ENCODE assay signal across 1 cellular context in the genomic region with DNA sequence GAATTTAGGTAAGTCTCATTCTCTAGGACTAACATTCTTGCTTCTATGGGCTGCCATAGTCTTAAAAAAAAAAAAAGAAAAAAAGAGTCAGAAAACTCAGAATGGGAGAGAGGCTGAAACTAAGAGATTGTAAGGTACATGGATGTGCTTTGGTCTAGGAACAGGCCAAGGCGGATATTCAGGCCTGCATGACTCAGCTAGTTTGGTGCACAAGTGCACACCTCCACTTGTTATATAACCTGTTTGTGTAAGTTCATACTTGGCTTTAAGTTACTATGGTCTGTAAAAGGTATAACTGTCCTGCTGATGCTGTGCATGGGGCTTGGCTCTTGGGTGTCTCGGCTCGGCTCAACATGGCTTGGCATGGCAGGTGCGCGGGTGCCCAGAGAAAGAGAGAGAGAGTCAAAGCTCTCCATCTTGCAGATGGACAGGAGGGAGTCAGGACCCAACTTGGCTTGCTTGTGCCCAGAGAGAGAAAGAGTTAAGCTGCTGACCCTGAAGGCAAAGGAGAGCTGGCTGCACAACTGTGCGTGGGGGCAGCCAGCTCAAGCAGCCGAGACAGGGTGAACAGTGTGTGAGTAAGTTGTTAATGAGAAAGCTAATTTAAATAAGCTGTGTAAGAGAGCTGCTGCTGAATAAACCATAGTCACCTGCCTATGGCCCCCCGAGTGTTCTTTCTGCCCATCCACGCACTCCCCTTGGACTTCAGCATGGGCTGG.
A peak's percentile ranks its signal among the peaks of the same experiment; 100 is the strongest.
TF ChIP-seq lines count a peak whose summit lies in the region.

No MANE protein-coding gene starts in this region.

TF ChIP-seq in HepG2, 621 proteins besides CTCF, POLR2A, EP300 and RAD21 (continued from another document):
- TF ChIP-seq, protein P1, sequence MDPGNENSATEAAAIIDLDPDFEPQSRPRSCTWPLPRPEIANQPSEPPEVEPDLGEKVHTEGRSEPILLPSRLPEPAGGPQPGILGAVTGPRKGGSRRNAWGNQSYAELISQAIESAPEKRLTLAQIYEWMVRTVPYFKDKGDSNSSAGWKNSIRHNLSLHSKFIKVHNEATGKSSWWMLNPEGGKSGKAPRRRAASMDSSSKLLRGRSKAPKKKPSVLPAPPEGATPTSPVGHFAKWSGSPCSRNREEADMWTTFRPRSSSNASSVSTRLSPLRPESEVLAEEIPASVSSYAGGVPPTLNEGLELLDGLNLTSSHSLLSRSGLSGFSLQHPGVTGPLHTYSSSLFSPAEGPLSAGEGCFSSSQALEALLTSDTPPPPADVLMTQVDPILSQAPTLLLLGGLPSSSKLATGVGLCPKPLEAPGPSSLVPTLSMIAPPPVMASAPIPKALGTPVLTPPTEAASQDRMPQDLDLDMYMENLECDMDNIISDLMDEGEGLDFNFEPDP (CRISPR knock-in tag; conservative IDR thresholded peaks at IDR 0.05) = no peak
- TF ChIP-seq ZNF703 (CRISPR knock-in tag; IDR thresholded peaks at IDR 0.05; ENCODE audit: borderline replicate concordance) (no peak), SMAD1 (CRISPR knock-in tag; IDR thresholded peaks at IDR 0.05; ENCODE audit: borderline replicate concordance, low read depth) (no peak), ZNF256 (CRISPR knock-in tag; conservative IDR thresholded peaks at IDR 0.05) (no peak), ZNF569 (CRISPR knock-in tag; IDR thresholded peaks at IDR 0.05; ENCODE audit: borderline replicate concordance) (no peak), ZSCAN31 (CRISPR knock-in tag; IDR thresholded peaks at IDR 0.05; ENCODE audit: low read depth) (no peak), ZFYVE20 (CRISPR knock-in tag; IDR thresholded peaks at IDR 0.05; ENCODE audit: borderline replicate concordance, low read depth) (no peak)
- TF ChIP-seq, protein P2, sequence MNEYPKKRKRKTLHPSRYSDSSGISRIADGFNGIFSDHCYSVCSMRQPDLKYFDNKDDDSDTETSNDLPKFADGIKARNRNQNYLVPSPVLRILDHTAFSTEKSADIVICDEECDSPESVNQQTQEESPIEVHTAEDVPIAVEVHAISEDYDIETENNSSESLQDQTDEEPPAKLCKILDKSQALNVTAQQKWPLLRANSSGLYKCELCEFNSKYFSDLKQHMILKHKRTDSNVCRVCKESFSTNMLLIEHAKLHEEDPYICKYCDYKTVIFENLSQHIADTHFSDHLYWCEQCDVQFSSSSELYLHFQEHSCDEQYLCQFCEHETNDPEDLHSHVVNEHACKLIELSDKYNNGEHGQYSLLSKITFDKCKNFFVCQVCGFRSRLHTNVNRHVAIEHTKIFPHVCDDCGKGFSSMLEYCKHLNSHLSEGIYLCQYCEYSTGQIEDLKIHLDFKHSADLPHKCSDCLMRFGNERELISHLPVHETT (CRISPR knock-in tag; conservative IDR thresholded peaks at IDR 0.05) = no peak
- TF ChIP-seq, protein P3, sequence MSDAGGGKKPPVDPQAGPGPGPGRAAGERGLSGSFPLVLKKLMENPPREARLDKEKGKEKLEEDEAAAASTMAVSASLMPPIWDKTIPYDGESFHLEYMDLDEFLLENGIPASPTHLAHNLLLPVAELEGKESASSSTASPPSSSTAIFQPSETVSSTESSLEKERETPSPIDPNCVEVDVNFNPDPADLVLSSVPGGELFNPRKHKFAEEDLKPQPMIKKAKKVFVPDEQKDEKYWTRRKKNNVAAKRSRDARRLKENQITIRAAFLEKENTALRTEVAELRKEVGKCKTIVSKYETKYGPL (CRISPR knock-in tag; IDR thresholded peaks at IDR 0.05) = peak; percentile 47; the same call in 1 of the 2 replicates
TF ChIP-seq in HepG2: peak in this region for 12.
